ENCODE assay signal across 16 cellular contexts in the genomic region with DNA sequence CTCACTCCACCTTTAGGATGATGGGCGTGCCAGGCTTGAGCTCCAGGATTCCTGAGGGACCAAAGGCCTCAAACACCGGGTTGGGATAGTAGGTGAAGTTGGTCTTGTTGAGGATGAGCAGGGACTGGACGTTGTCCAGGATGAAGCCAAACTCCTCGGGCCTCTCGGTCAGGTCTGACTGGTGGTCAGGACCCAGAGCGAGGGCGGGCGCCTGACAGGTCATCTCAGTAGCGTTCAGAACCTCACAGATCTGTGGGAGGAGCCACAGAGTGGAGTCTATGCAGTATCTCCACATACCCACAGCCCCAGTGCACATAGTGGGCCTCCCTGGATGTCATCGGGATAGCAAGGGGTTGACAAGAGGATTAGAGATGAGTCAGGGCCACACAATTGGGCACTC.
DNase-seq lines count a peak whose midpoint lies in the region; ATAC-seq and TF ChIP-seq lines count a peak whose summit lies in the region.
"Had no signal": no experiment of that assay in that cellular context is flagged by ENCODE, and none has a peak within 500 bp of the region (broad histone marks: within the 10 kb centered on the region; RNA-seq: fewer than 3 reads in every experiment).

No MANE protein-coding gene starts in this region.

- H4K8ac ChIP-seq in neuronal stem cell (ENCODE audit: low read depth, low read length): no peak overlapping the region

- H2BK12ac ChIP-seq in neuronal stem cell (ENCODE audit: low read length): no peak overlapping the region

- H3K4me1 ChIP-seq in neuronal stem cell (ENCODE audit: control insufficient read depth in 2 of 2, insufficient read depth in 1 of 2, low read depth in 1 of 2, low read length in 2 of 2): peaks cover 0 to 3% of the 10 kb centered on the region in 2 donors
- H3K4me1 ChIP-seq in sigmoid colon: no peaks in the 10 kb centered on the region
- H3K4me1 ChIP-seq: BE2C, BLaER1, Caco-2 had no signal

- TF ChIP-seq POLR2A in sigmoid colon (IDR thresholded peaks at IDR 0.05): no peak

- H3K23ac ChIP-seq in neuronal stem cell (ENCODE audit: low read depth, low read length, poor library complexity): no peak overlapping the region

- no peak overlapping the region for H2AFZ ChIP-seq in neuronal stem cell (ENCODE audit: low read length)

- H3K4me3 ChIP-seq in neuronal stem cell (ENCODE audit: low read length in 2 of 2) (peak overlapping the region in 1 of 2 donors; percentile 23), sigmoid colon (no peak overlapping the region)
- H3K4me3 ChIP-seq: BLaER1 had no signal

- no peak overlapping the region for H3K4ac ChIP-seq in neuronal stem cell (ENCODE audit: low read length)

- no peak overlapping the region for H3K27ac ChIP-seq in neuronal stem cell (replicated peaks; ENCODE audit: low read length)
- H3K27ac ChIP-seq in sigmoid colon: no peak overlapping the region
- H3K27ac ChIP-seq: BLaER1 had no signal

- no peak for ATAC-seq in GM18517 (IDR thresholded peaks at IDR 0.05; ENCODE audit: unreplicated experiment)
- ATAC-seq: CD8-positive, alpha-beta T cell had no signal

- no peak overlapping the region for H2BK15ac ChIP-seq in neuronal stem cell (ENCODE audit: low read length)

- TF ChIP-seq EP300 in sigmoid colon (IDR thresholded peaks at IDR 0.05): no peak

- H3K79me1 ChIP-seq in neuronal stem cell (ENCODE audit: low read depth, low read length): no peaks in the 10 kb centered on the region

- intact Hi-C loops in sigmoid colon (cut with DNase I): no loop called here

- peak overlapping the region; percentile 36 for H3K18ac ChIP-seq in neuronal stem cell (ENCODE audit: low read length)

- H2BK5ac ChIP-seq in neuronal stem cell (ENCODE audit: low read length): peak overlapping the region; percentile 43

- WGBS in neuronal stem cell (ENCODE audit: extremely low coverage in 2 of 2, insufficient read length in 2 of 2, insufficient replicate concordance in 1 of 2), 2 donors: no CpG with 5 or more reads among the region's 10 CpGs
- 91 to 94% methylated on average over 10 of the region's 10 CpGs for WGBS in sigmoid colon, 2 donors

- DNase-seq in neuronal stem cell (ENCODE audit: low spot score) (no peak), sigmoid colon (peak; percentile 40), NCI-H748 (lab: John Stamatoyannopoulos, UW; ENCODE audit: unreplicated experiment) (no peak), NCI-H1930 (lab: John Stamatoyannopoulos, UW) (no peak)
- DNase-seq: 8988T; ACHN; BE2C; C1 segment of cervical spinal cord; Caco-2; Calu3; CD4-positive, alpha-beta T cell; CD8-positive, alpha-beta T cell; DMS79 treated with DMSO at 0.1 percent for 48 hours; GF-D8 had no signal

- H4K91ac ChIP-seq in neuronal stem cell (ENCODE audit: low read depth, low read length, poor library complexity): no peak overlapping the region

- TF ChIP-seq CTCF in sigmoid colon (IDR thresholded peaks at IDR 0.05): no peak

- no peak overlapping the region for H2AK5ac ChIP-seq in neuronal stem cell (ENCODE audit: low read depth, low read length)

- H3K27me3 ChIP-seq in neuronal stem cell (ENCODE audit: control insufficient read depth in 3 of 3, insufficient read depth in 3 of 3, low read depth in 1 of 3, low read length in 3 of 3) (no peaks in the 10 kb centered on the region), sigmoid colon (no peaks in the 10 kb centered on the region)
- H3K27me3 ChIP-seq: BE2C, BLaER1 had no signal

- no peak overlapping the region for H3K14ac ChIP-seq in neuronal stem cell (ENCODE audit: low read length)

- peaks cover 0 to 8% of the 10 kb centered on the region in 2 donors for H3K9me3 ChIP-seq in neuronal stem cell (replicated peaks in 1 of 2; ENCODE audit: control insufficient read depth in 2 of 2, insufficient read depth in 1 of 2, low read depth in 1 of 2, low read length in 2 of 2)
- no peaks in the 10 kb centered on the region for H3K9me3 ChIP-seq in sigmoid colon
- H3K9me3 ChIP-seq: BE2C had no signal

- H3K36me3 ChIP-seq in neuronal stem cell (replicated peaks in 1 of 2; ENCODE audit: control insufficient read depth in 2 of 2, insufficient read depth in 2 of 2, low read length in 2 of 2) (peaks cover 0 to 3% of the 10 kb centered on the region in 2 donors), sigmoid colon (no peaks in the 10 kb centered on the region)
- H3K36me3 ChIP-seq: BLaER1 had no signal

- H3K4me2 ChIP-seq in neuronal stem cell (ENCODE audit: insufficient read depth, low read length, poor library complexity, severe bottlenecking): no peak overlapping the region
- H3K4me2 ChIP-seq: BLaER1 had no signal

- no peak overlapping the region for H3K9ac ChIP-seq in neuronal stem cell (ENCODE audit: low read depth, low read length, poor library complexity)
- H3K9ac ChIP-seq: BLaER1 had no signal

- H2BK120ac ChIP-seq in neuronal stem cell (ENCODE audit: low read depth, low read length): no peak overlapping the region
